ENCODE assay signal across 22 cellular contexts in the genomic region with DNA sequence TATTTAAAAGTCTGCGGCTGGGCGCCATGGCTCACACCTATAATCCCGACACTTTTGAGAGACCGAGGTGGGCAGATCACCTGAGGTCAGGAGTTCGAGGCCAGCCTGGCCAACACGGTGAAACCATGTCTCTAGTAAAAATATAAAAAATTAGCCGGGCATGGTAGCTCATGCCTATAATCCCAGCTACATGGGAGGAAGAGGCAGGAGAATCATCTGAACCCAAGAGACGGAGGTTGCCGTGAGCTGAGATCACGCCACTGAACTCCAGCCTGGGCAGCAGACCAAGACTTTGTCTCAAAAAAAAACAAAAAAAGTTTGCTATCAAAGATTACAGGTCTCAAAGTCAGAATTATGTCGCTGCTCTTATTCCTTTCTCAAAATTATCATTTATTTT.
"Had no signal": no experiment of that assay in that cellular context is flagged by ENCODE, and none has a peak within 500 bp of the region (broad histone marks: within the 10 kb centered on the region; RNA-seq: fewer than 3 reads in every experiment).

No MANE protein-coding gene starts in this region.

- H3K4me1 ChIP-seq: ascending aorta, heart right ventricle, prostate gland had no signal

- DNase-seq: activated CD4-positive, alpha-beta T cell treated with anti-CD3 and anti-CD28 coated beads for 1 hour; activated gamma-delta T cell; colonic mucosa; gastrocnemius medialis; heart right ventricle; immature natural killer cell; kidney glomerular epithelial cell; left ventricle myocardium superior; naive thymus-derived CD4-positive, alpha-beta T cell; stimulated activated CD4-positive, alpha-beta T cell treated with anti-CD3 and anti-CD28 coated beads, Interleukin-15, amount 100 ng/mL, for 24 hours; stimulated activated CD4-positive, alpha-beta T cell treated with anti-CD3 and anti-CD28 coated beads, Interleukin-4, amount 100 ng/mL, for 1 hour; stimulated activated naive CD8-positive, alpha-beta T cell treated with anti-CD3 and anti-CD28 coated beads, Interleukin-15, amount 100 ng/mL, for 72 hours; T-helper 2 cell; WERI-Rb-1 had no signal

- H3K9me3 Mint-ChIP-seq: activated naive CD4-positive, alpha-beta T cell treated with anti-CD3 and anti-CD28 coated beads, Interleukin-2, amount 50 U/mL, for 24 hours; central memory CD8-positive, alpha-beta T cell; immature natural killer cell; memory B cell; stimulated activated naive CD8-positive, alpha-beta T cell treated with anti-CD3 and anti-CD28 coated beads, Interleukin-15, amount 100 ng/mL, for 72 hours; type B pancreatic cell had no signal

- H3K27me3 Mint-ChIP-seq: activated naive CD4-positive, alpha-beta T cell treated with anti-CD3 and anti-CD28 coated beads, Interleukin-2, amount 50 U/mL, for 24 hours; central memory CD8-positive, alpha-beta T cell; memory B cell; naive thymus-derived CD4-positive, alpha-beta T cell; stimulated activated naive CD8-positive, alpha-beta T cell treated with anti-CD3 and anti-CD28 coated beads, Interleukin-15, amount 100 ng/mL, for 72 hours; type B pancreatic cell had no signal

- H3K4me3 ChIP-seq: ascending aorta, colonic mucosa, gastrocnemius medialis, heart right ventricle, prostate gland had no signal

- H3K4me1 Mint-ChIP-seq: activated naive CD4-positive, alpha-beta T cell treated with anti-CD3 and anti-CD28 coated beads, Interleukin-2, amount 50 U/mL, for 24 hours; central memory CD8-positive, alpha-beta T cell; immature natural killer cell; memory B cell had no signal

- H3K27me3 ChIP-seq: ascending aorta, colonic mucosa, gastrocnemius medialis, heart right ventricle had no signal

- H3K27ac Mint-ChIP-seq: activated naive CD4-positive, alpha-beta T cell treated with anti-CD3 and anti-CD28 coated beads, Interleukin-2, amount 50 U/mL, for 24 hours; immature natural killer cell; memory B cell; naive thymus-derived CD4-positive, alpha-beta T cell; stimulated activated naive CD8-positive, alpha-beta T cell treated with anti-CD3 and anti-CD28 coated beads, Interleukin-15, amount 100 ng/mL, for 72 hours; type B pancreatic cell had no signal

- H3K27ac ChIP-seq: ascending aorta, colonic mucosa, gastrocnemius medialis, heart right ventricle, WERI-Rb-1 had no signal

- H3K4me3 Mint-ChIP-seq: activated naive CD4-positive, alpha-beta T cell treated with anti-CD3 and anti-CD28 coated beads, Interleukin-2, amount 50 U/mL, for 24 hours; central memory CD8-positive, alpha-beta T cell; immature natural killer cell; memory B cell; naive thymus-derived CD4-positive, alpha-beta T cell; stimulated activated naive CD8-positive, alpha-beta T cell treated with anti-CD3 and anti-CD28 coated beads, Interleukin-15, amount 100 ng/mL, for 72 hours; type B pancreatic cell had no signal

- ATAC-seq: esophagus mucosa; gastrocnemius medialis; heart right ventricle; left ventricle myocardium superior; naive thymus-derived CD4-positive, alpha-beta T cell; right cardiac atrium; stimulated activated naive CD8-positive, alpha-beta T cell treated with anti-CD3 and anti-CD28 coated beads, Interleukin-15, amount 100 ng/mL, for 72 hours had no signal

- H3K9me3 ChIP-seq: ascending aorta, colonic mucosa, gastrocnemius medialis, heart right ventricle, prostate gland had no signal

- H3K36me3 ChIP-seq: ascending aorta, colonic mucosa, gastrocnemius medialis, heart right ventricle, prostate gland, WERI-Rb-1 had no signal
